Comparison of ENCODE assay signal across 29 cellular contexts in genomic region chrX:70554948-70555347, GRCh38.
"Had no signal": no experiment of that assay in that cellular context is flagged by ENCODE, and none has a peak within 500 bp of the region (broad histone marks: within the 10 kb centered on the region; RNA-seq: fewer than 3 reads in every experiment).

No MANE protein-coding gene starts in this region.

- H3K4me1 ChIP-seq: foreskin keratinocyte, gastrocnemius medialis had no signal

- H3K4me3 ChIP-seq: esophagus muscularis mucosa, gastrocnemius medialis had no signal

- H3K27me3 ChIP-seq: esophagus muscularis mucosa, foreskin keratinocyte, gastrocnemius medialis had no signal

- H3K27ac ChIP-seq: esophagus muscularis mucosa, foreskin keratinocyte, gastrocnemius medialis, WERI-Rb-1 had no signal

- H3K4me1 Mint-ChIP-seq: activated B cell treated with CpG ODN at 0.5 μM for 24 hours; activated T-helper 17 cell treated with anti-CD3 and anti-CD28 coated beads, Interleukin-2, amount 50 U/mL, for 72 hours; T-helper 17 cell had no signal

- ATAC-seq: activated CD4-positive, CD25-positive, alpha-beta regulatory T cell treated with anti-CD3 and anti-CD28 coated beads, Interleukin-2, amount 50 U/mL, for 24 hours; activated CD8-positive, alpha-beta T cell treated with anti-CD3 and anti-CD28 coated beads for 36 hours; activated T-cell treated with anti-CD3 and anti-CD28 coated beads, Interleukin-2, amount 50 U/mL, for 4 hours; activated T-helper 17 cell treated with anti-CD3 and anti-CD28 coated beads, Interleukin-2, amount 50 U/mL, for 72 hours; effector memory CD8-positive, alpha-beta T cell; foreskin keratinocyte; gastrocnemius medialis; T-helper 17 cell had no signal

- H3K9me3 ChIP-seq: esophagus muscularis mucosa, gastrocnemius medialis had no signal

- H3K27ac Mint-ChIP-seq: activated B cell treated with CpG ODN at 0.5 μM for 24 hours; activated naive CD8-positive, alpha-beta T cell; activated T-helper 17 cell treated with anti-CD3 and anti-CD28 coated beads, Interleukin-2, amount 50 U/mL, for 72 hours; effector memory CD8-positive, alpha-beta T cell; T-helper 17 cell; T-helper 2 cell treated with Interferon-gamma antibody and Interleukin-4, amounts not matched to agents 5 μg/mL and 100 μg/mL, for 36 hours had no signal

- H3K9me3 Mint-ChIP-seq: activated B cell treated with CpG ODN at 0.5 μM for 24 hours; activated CD8-positive, alpha-beta T cell treated with anti-CD3 and anti-CD28 coated beads for 36 hours; activated T-cell treated with anti-CD3 and anti-CD28 coated beads, Interleukin-2, amount 50 U/mL, for 4 hours; activated T-helper 17 cell treated with anti-CD3 and anti-CD28 coated beads, Interleukin-2, amount 50 U/mL, for 72 hours; effector memory CD8-positive, alpha-beta T cell had no signal

- H3K36me3 Mint-ChIP-seq: activated naive CD8-positive, alpha-beta T cell had no signal

- H3K36me3 ChIP-seq: esophagus muscularis mucosa, gastrocnemius medialis, WERI-Rb-1 had no signal

- H3K4me3 Mint-ChIP-seq: activated B cell treated with CpG ODN at 0.5 μM for 24 hours; activated CD8-positive, alpha-beta T cell treated with anti-CD3 and anti-CD28 coated beads for 36 hours; activated naive CD8-positive, alpha-beta T cell; activated T-cell treated with anti-CD3 and anti-CD28 coated beads, Interleukin-2, amount 50 U/mL, for 4 hours; activated T-helper 17 cell treated with anti-CD3 and anti-CD28 coated beads, Interleukin-2, amount 50 U/mL, for 72 hours; effector memory CD8-positive, alpha-beta T cell; T-helper 17 cell; T-helper 2 cell treated with Interferon-gamma antibody and Interleukin-4, amounts not matched to agents 5 μg/mL and 100 μg/mL, for 36 hours had no signal

- DNase-seq: activated B cell treated with CpG ODN at 0.5 μM for 24 hours; activated CD4-positive, alpha-beta T cell treated with anti-CD3 and anti-CD28 coated beads for 48 hours; activated CD4-positive, alpha-beta T cell treated with anti-CD3 and anti-CD28 coated beads, Interleukin-2, amount 50 U/mL, for 1 hour; activated CD4-positive, alpha-beta T cell treated with anti-CD3 and anti-CD28 coated beads, Interleukin-2, amount 50 U/mL, for 48 hours; activated CD8-positive, alpha-beta memory T cell treated with anti-CD3 and anti-CD28 coated beads for 24 hours; activated CD8-positive, alpha-beta T cell treated with anti-CD3 and anti-CD28 coated beads for 36 hours; activated effector memory CD4-positive, alpha-beta T cell treated with Interleukin-2 at 50 U/mL for 16 hours; activated gamma-delta T cell treated with Interleukin-2 at 50 U/mL for 16 hours; activated naive CD4-positive, alpha-beta T cell treated with anti-CD3 and anti-CD28 coated beads, Interleukin-2, amount 50 U/mL, for 16 hours; activated naive CD4-positive, alpha-beta T cell treated with Interleukin-2 at 50 U/mL for 16 hours; activated T-cell treated with anti-CD3 and anti-CD28 coated beads, Interleukin-2, amount 50 U/mL, for 4 hours; amniotic stem cell; caudate nucleus; cortex of kidney; dermis blood vessel endothelial cell; effector CD4-positive, alpha-beta T cell; effector memory CD8-positive, alpha-beta T cell; erythroblast; foreskin keratinocyte; gastrocnemius medialis; T-helper 1 cell; T-helper 17 cell; T1000; WERI-Rb-1 had no signal

- H3K27me3 Mint-ChIP-seq: activated naive CD8-positive, alpha-beta T cell; activated T-helper 17 cell treated with anti-CD3 and anti-CD28 coated beads, Interleukin-2, amount 50 U/mL, for 72 hours; effector memory CD8-positive, alpha-beta T cell; T-helper 17 cell had no signal
